In genomic region chr2:195318440-195319111, GRCh38 we compare ENCODE assay signal across 8 cellular contexts.
DNase-seq lines count a peak whose midpoint lies in the region; ATAC-seq lines count a peak whose summit lies in the region.

No MANE protein-coding gene starts in this region.

- H3K27ac Mint-ChIP-seq in activated CD4-positive, alpha-beta T cell treated with anti-CD3 and anti-CD28 coated beads for 36 hours, result no peak overlapping the region

- CTCF ChIA-PET in activated CD4-positive, alpha-beta T cell treated with anti-CD3 and anti-CD28 coated beads for 36 hours (lab: Charles Lee), result interaction anchor here (0.7 to 1.4 kb wide), 2 partner anchors 13 to 759 kb away, joined by 3 read pairs; no protein-coding TSS in a partner anchor

- peak; percentile 60 for DNase-seq in activated CD4-positive, alpha-beta T cell treated with anti-CD3 and anti-CD28 coated beads for 36 hours
- no peak for DNase-seq in activated CD4-positive, alpha-beta T cell treated with anti-CD3 and anti-CD28 coated beads for 1 hour
- peak; percentile 81 for DNase-seq in OCI-M1 (lab: John Stamatoyannopoulos, UW)
- peak; percentile 41 for DNase-seq in amniotic epithelial cell (ENCODE audit: low read depth)
- peak; percentile 27 for DNase-seq in iPS-NIHi7 (ENCODE audit: extremely low spot score)
- DNase-seq in stimulated activated CD4-positive, alpha-beta T cell treated with anti-CD3 and anti-CD28 coated beads, Interleukin-4, amount 100 ng/mL, for 4 hours, result peak; percentile 5 to 21

- H3K36me3 Mint-ChIP-seq in activated CD4-positive, alpha-beta T cell treated with anti-CD3 and anti-CD28 coated beads for 36 hours (ENCODE audit: low read depth), result no peaks in the 10 kb centered on the region

- H3K4me3 Mint-ChIP-seq in activated CD4-positive, alpha-beta T cell treated with anti-CD3 and anti-CD28 coated beads for 36 hours, result no peak overlapping the region

- peaks cover 10% of the 10 kb centered on the region for H3K4me1 Mint-ChIP-seq in activated CD4-positive, alpha-beta T cell treated with anti-CD3 and anti-CD28 coated beads for 36 hours

- no peaks in the 10 kb centered on the region for H3K27me3 Mint-ChIP-seq in activated CD4-positive, alpha-beta T cell treated with anti-CD3 and anti-CD28 coated beads for 36 hours

- H3K9me3 Mint-ChIP-seq in activated CD4-positive, alpha-beta T cell treated with anti-CD3 and anti-CD28 coated beads for 36 hours (ENCODE audit: low read depth), result no peaks in the 10 kb centered on the region

- intact Hi-C loops in activated CD4-positive, alpha-beta T cell treated with anti-CD3 and anti-CD28 coated beads for 36 hours (cut with DNase I, micrococcal nuclease), result loop anchor here (2.0 to 10.0 kb wide), 8 partner anchors 340 to 1624 kb away; partner anchors contain the start of gene DNAH7 (in 1 of the 2)

- ATAC-seq in activated CD4-positive, alpha-beta T cell treated with anti-CD3 and anti-CD28 coated beads for 36 hours, result peak; percentile 57
- ATAC-seq in HG03439 (IDR thresholded peaks at IDR 0.05; ENCODE audit: unreplicated experiment), result peak; percentile 49
- ATAC-seq in HG02588 (IDR thresholded peaks at IDR 0.05; ENCODE audit: unreplicated experiment), result no peak

- POLR2A ChIA-PET in activated CD4-positive, alpha-beta T cell treated with anti-CD3 and anti-CD28 coated beads for 36 hours (lab: Charles Lee), result no interaction called here
